In genomic region chr19:14061081-14061749, GRCh38 we compare ENCODE assay signal across 25 cellular contexts. TPM values are rescaled to one million over a fixed set of nuclear protein-coding genes. Genes with fewer than 3 reads are reported as not detected.
DNase-seq lines count a peak whose midpoint lies in the region; ATAC-seq and TF ChIP-seq lines count a peak whose summit lies in the region.
"Had no signal": no experiment of that assay in that cellular context is flagged by ENCODE, and none has a peak within 500 bp of the region (broad histone marks: within the 10 kb centered on the region; RNA-seq: fewer than 3 reads in every experiment).

No MANE protein-coding gene starts in this region.

- no peak overlapping the region for H3K27ac Mint-ChIP-seq in MCF 10A (ENCODE audit: low read depth, unreplicated experiment)
- no peak overlapping the region for H3K27ac Mint-ChIP-seq in stimulated activated naive B cell treated with anti-CD40 and anti-IgM and Interleukin-4, amounts not matched to agents 10 μg/mL and 1 μg/mL and 100 μg/mL, for 72 hours
- H3K27ac Mint-ChIP-seq: activated CD4-positive, alpha-beta memory T cell treated with anti-CD3 and anti-CD28 coated beads for 36 hours; activated naive CD8-positive, alpha-beta T cell; activated T-cell treated with anti-CD3 and anti-CD28 coated beads, Interleukin-2, amount 50 U/mL, for 24 hours; natural killer cell treated with Interleukin-12 subunit alpha and Interleukin-12 subunit beta and Interleukin-15 and Interleukin-18, amount 100 ng/mL, for 72 hours had no signal

- H3K4me3 ChIP-seq in breast epithelium (peak overlapping the region in 2 of 3 donors; percentile 15 to 51), mucosa of descending colon (no peak overlapping the region)

- CTCF ChIA-PET in MCF 10A (lab: Yijun Ruan, JAX), result interaction anchor here (0.5 to 2.5 kb wide), 10 partner anchors 9 to 104 kb away, joined by 3 to 24 read pairs (median 3); partner anchors contain the start of gene MISP3

- intact Hi-C loops in breast epithelium (cut with DNase I; ENCODE audit: low total_unique reads) (no loop called here), MCF 10A (cut with micrococcal nuclease) (no loop called here), mucosa of descending colon (cut with DNase I, micrococcal nuclease) (no loop called here)

- H3K36me3 Mint-ChIP-seq in MCF 10A (ENCODE audit: insufficient read depth, unreplicated experiment), result peaks cover 4% of the 10 kb centered on the region
- H3K36me3 Mint-ChIP-seq in stimulated activated naive B cell treated with anti-CD40 and anti-IgM and Interleukin-4, amounts not matched to agents 10 μg/mL and 1 μg/mL and 100 μg/mL, for 72 hours, result no peaks in the 10 kb centered on the region
- H3K36me3 Mint-ChIP-seq: activated CD4-positive, alpha-beta memory T cell treated with anti-CD3 and anti-CD28 coated beads for 36 hours; activated naive CD8-positive, alpha-beta T cell; natural killer cell treated with Interleukin-12 subunit alpha and Interleukin-12 subunit beta and Interleukin-15 and Interleukin-18, amount 100 ng/mL, for 72 hours had no signal

- no peaks in the 10 kb centered on the region for H3K9me3 Mint-ChIP-seq in MCF 10A (ENCODE audit: unreplicated experiment)
- H3K9me3 Mint-ChIP-seq in stimulated activated naive B cell treated with anti-CD40 and anti-IgM and Interleukin-4, amounts not matched to agents 10 μg/mL and 1 μg/mL and 100 μg/mL, for 72 hours, result no peaks in the 10 kb centered on the region
- H3K9me3 Mint-ChIP-seq: activated CD4-positive, alpha-beta memory T cell treated with anti-CD3 and anti-CD28 coated beads for 36 hours; activated T-cell treated with anti-CD3 and anti-CD28 coated beads, Interleukin-2, amount 50 U/mL, for 24 hours; natural killer cell treated with Interleukin-12 subunit alpha and Interleukin-12 subunit beta and Interleukin-15 and Interleukin-18, amount 100 ng/mL, for 72 hours had no signal

- ATAC-seq in mucosa of descending colon (peak; percentile 34), GM19467 (IDR thresholded peaks at IDR 0.05; ENCODE audit: unreplicated experiment) (no peak)
- no peak for ATAC-seq in stimulated activated naive B cell treated with anti-CD40 and anti-IgM and Interleukin-4, amounts not matched to agents 10 μg/mL and 1 μg/mL and 100 μg/mL, for 72 hours (replicated peaks)
- ATAC-seq: Right ventricle myocardium inferior had no signal

- TF ChIP-seq CTCF in breast epithelium (IDR thresholded peaks at IDR 0.05) (no peak), MCF 10A (IDR thresholded peaks at IDR 0.05; ENCODE audit: unreplicated experiment) (no peak), mucosa of descending colon (IDR thresholded peaks at IDR 0.05) (no peak)

- peaks cover 23% of the 10 kb centered on the region for H3K27me3 Mint-ChIP-seq in MCF 10A (ENCODE audit: insufficient read depth, unreplicated experiment)
- peaks cover 38 to 57% of the 10 kb centered on the region in 2 donors for H3K27me3 Mint-ChIP-seq in stimulated activated naive B cell treated with anti-CD40 and anti-IgM and Interleukin-4, amounts not matched to agents 10 μg/mL and 1 μg/mL and 100 μg/mL, for 72 hours

- POLR2A ChIA-PET in MCF 10A (lab: Yijun Ruan, JAX), result interaction anchor here (0.6 kb wide), 1 partner anchor 15 kb away, joined by 3 read pairs; no protein-coding TSS in a partner anchor

- no peak for TF ChIP-seq POLR2A in breast epithelium (IDR thresholded peaks at IDR 0.05)

- no peak overlapping the region for H3K4me3 Mint-ChIP-seq in MCF 10A (ENCODE audit: unreplicated experiment)
- no peak overlapping the region for H3K4me3 Mint-ChIP-seq in stimulated activated naive B cell treated with anti-CD40 and anti-IgM and Interleukin-4, amounts not matched to agents 10 μg/mL and 1 μg/mL and 100 μg/mL, for 72 hours
- H3K4me3 Mint-ChIP-seq: activated CD4-positive, alpha-beta memory T cell treated with anti-CD3 and anti-CD28 coated beads for 36 hours; activated naive CD8-positive, alpha-beta T cell; activated T-cell treated with anti-CD3 and anti-CD28 coated beads, Interleukin-2, amount 50 U/mL, for 24 hours; natural killer cell treated with Interleukin-12 subunit alpha and Interleukin-12 subunit beta and Interleukin-15 and Interleukin-18, amount 100 ng/mL, for 72 hours had no signal

- H3K9me3 ChIP-seq in breast epithelium, result no peaks in the 10 kb centered on the region
- H3K9me3 ChIP-seq in mucosa of descending colon, result no peaks in the 10 kb centered on the region

- no peaks in the 10 kb centered on the region for H3K27me3 ChIP-seq in breast epithelium

- peak overlapping the region; percentile 29 to 66 for H3K27ac ChIP-seq in breast epithelium
- H3K27ac ChIP-seq: brain microvascular endothelial cell, epithelial cell of prostate, HL-60, WERI-Rb-1 had no signal

- DNase-seq in breast epithelium (ENCODE audit: low spot score in 2 of 2), result no peak
- no peak for DNase-seq in MCF 10A (ENCODE audit: unreplicated experiment)
- no peak for DNase-seq in mucosa of descending colon
- DNase-seq in A172 (ENCODE audit: low spot score), result no peak
- no peak for DNase-seq in stimulated activated naive B cell treated with anti-CD40 and anti-IgM and Interleukin-4, amounts not matched to agents 10 μg/mL and 1 μg/mL and 100 μg/mL, for 72 hours
- DNase-seq: activated CD4-positive, alpha-beta memory T cell treated with anti-CD3 and anti-CD28 coated beads for 36 hours; activated T-cell treated with anti-CD3 and anti-CD28 coated beads, Interleukin-2, amount 50 U/mL, for 24 hours; brain microvascular endothelial cell; C1 segment of cervical spinal cord; cortex of kidney; GOT3; NCI-H2029 treated with DMSO at 0.1 percent for 48 hours; stimulated activated naive CD4-positive, alpha-beta T cell treated with Interleukin-2 at 50 U/mL for 16 hours; WERI-Rb-1 had no signal

- H3K4me1 Mint-ChIP-seq in MCF 10A (ENCODE audit: insufficient read depth, unreplicated experiment), result peaks cover 13% of the 10 kb centered on the region
- H3K4me1 Mint-ChIP-seq in stimulated activated naive B cell treated with anti-CD40 and anti-IgM and Interleukin-4, amounts not matched to agents 10 μg/mL and 1 μg/mL and 100 μg/mL, for 72 hours, result peaks cover 19 to 20% of the 10 kb centered on the region in 2 donors

- no TSS peak for BruUV-seq in MCF 10A (replicated peaks; lab: Mats Ljungman, UMichigan)

- H3K4me1 ChIP-seq in breast epithelium, result peaks cover 6 to 9% of the 10 kb centered on the region in 2 donors
- peaks cover 11% of the 10 kb centered on the region for H3K4me1 ChIP-seq in mucosa of descending colon (ENCODE audit: low read depth)

- H3K36me3 ChIP-seq in breast epithelium, result no peaks in the 10 kb centered on the region
- H3K36me3 ChIP-seq in mucosa of descending colon (ENCODE audit: low read depth), result no peaks in the 10 kb centered on the region
- H3K36me3 ChIP-seq: brain microvascular endothelial cell, WERI-Rb-1 had no signal

RNA-seq across cellular contexts. Expression of gene PALM3, which starts 0.7 kb away (rescaled TPM):
- total RNA-seq in breast epithelium, result 1 to 10 TPM in 2 of 3 donors, not detected in 1; 2.5 to 3.9 TPM
- not detected in 2 replicates for total RNA-seq in MCF 10A (2022)
- 1 to 10 TPM in 2 of 3 donors, under 1 TPM in 1; 0.82 to 1.2 (median 1.0) TPM for total RNA-seq in mucosa of descending colon
- total RNA-seq in A172 (2014; rRNA removed; shearing (Covaris generic)), result 3.0 and 6.2 TPM in 2 replicates
- total RNA-seq: activated CD4-positive, alpha-beta memory T cell treated with anti-CD3 and anti-CD28 coated beads for 36 hours; lung microvascular endothelial cell; natural killer cell treated with Interleukin-12 subunit alpha and Interleukin-12 subunit beta and Interleukin-15 and Interleukin-18, amount 100 ng/mL, for 72 hours; NCI-H460; T-helper 1 cell treated with Interleukin-12 subunit alpha and Interleukin-12 subunit beta and Interleukin-4 antibody, amounts not matched to agents 30 ng/mL and 1 ng/mL, for 36 hours had no signal

RNA-seq across cellular contexts. Expression of gene MISP3, which starts 11.4 kb away (rescaled TPM):
- 1 to 10 TPM; 4.6 to 6.4 (median 5.0) TPM for total RNA-seq in breast epithelium
- 0.32 and 0.54 TPM in 2 replicates for total RNA-seq in MCF 10A (2022)
- total RNA-seq in mucosa of descending colon, result 10 to 100 TPM; 13.6 to 34.2 (median 32.9) TPM
- 0.43 and 2.5 TPM in 2 replicates for total RNA-seq in A172 (2014; rRNA removed; shearing (Covaris generic))
- total RNA-seq: lung microvascular endothelial cell had no signal

RNA-seq across cellular contexts. Expression of gene C19orf67, which starts 24.4 kb away (rescaled TPM):
- not detected for total RNA-seq in breast epithelium
- not detected in 2 replicates for total RNA-seq in MCF 10A (2022)
- under 1 TPM in 1 of 3 donors, not detected in 2; 0.27 TPM for total RNA-seq in mucosa of descending colon
- not detected in 2 replicates for total RNA-seq in A172 (2014; rRNA removed; shearing (Covaris generic))
- total RNA-seq: activated CD4-positive, alpha-beta memory T cell treated with anti-CD3 and anti-CD28 coated beads for 36 hours; lung microvascular endothelial cell; natural killer cell treated with Interleukin-12 subunit alpha and Interleukin-12 subunit beta and Interleukin-15 and Interleukin-18, amount 100 ng/mL, for 72 hours; NCI-H460; renal cortical epithelial cell; Right ventricle myocardium inferior; ureter had no signal

RNA-seq across cellular contexts. Expression of gene SAMD1, which starts 29.3 kb away (rescaled TPM):
- 10 to 100 TPM; 10.8 to 15.4 (median 14.2) TPM for total RNA-seq in breast epithelium
- 12.9 and 19.8 TPM in 2 replicates for total RNA-seq in MCF 10A (2022)
- 10 to 100 TPM; 39.8 to 61.8 (median 49.6) TPM for total RNA-seq in mucosa of descending colon
- 25.2 and 36.0 TPM in 2 replicates for total RNA-seq in A172 (2014; rRNA removed; shearing (Covaris generic))

RNA-seq across cellular contexts. Expression of gene IL27RA, which starts 29.7 kb away (rescaled TPM):
- 10 to 100 TPM in 1 of 3 donors, 1 to 10 TPM in 2; 5.1 to 11.0 (median 5.2) TPM for total RNA-seq in breast epithelium
- total RNA-seq in MCF 10A (2022), result 1.7 and 2.7 TPM in 2 replicates
- total RNA-seq in mucosa of descending colon, result 1 to 10 TPM; 2.0 to 3.1 (median 2.6) TPM
- 11.9 and 14.0 TPM in 2 replicates for total RNA-seq in A172 (2014; rRNA removed; shearing (Covaris generic))
